39 cellular contexts compared by ENCODE assay signal in the genomic region with DNA sequence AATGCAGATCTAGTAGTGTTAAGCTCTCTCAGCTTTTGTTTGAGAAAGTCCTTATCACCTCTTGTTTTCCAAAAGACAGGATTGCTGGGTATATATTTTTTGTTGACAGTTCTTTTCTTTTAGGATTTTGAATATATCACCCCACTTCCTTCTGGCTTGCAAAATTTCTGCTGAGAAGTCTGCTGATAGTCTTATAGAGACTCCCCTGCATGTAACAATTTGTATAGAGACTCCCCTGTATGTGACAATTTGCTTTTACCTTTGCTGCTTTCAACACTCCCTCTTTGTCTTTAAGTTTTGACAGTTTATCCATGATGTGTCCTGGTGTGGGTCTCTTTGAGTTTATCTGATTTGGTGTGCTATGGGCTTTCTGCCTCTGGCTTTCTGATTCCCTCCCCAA.
"Had no signal": no experiment of that assay in that cellular context is flagged by ENCODE, and none has a peak within 500 bp of the region (broad histone marks: within the 10 kb centered on the region; RNA-seq: fewer than 3 reads in every experiment).

No MANE protein-coding gene starts in this region.

- H3K27ac Mint-ChIP-seq: activated naive CD4-positive, alpha-beta T cell treated with anti-CD3 and anti-CD28 coated beads for 36 hours; activated naive CD4-positive, alpha-beta T cell treated with anti-CD3 and anti-CD28 coated beads, Interleukin-2, amount 10 ng/mL, durations not matched to agents 7 days and 5 days; activated naive CD4-positive, alpha-beta T cell treated with anti-CD3 and anti-CD28 coated beads, Interleukin-2, amount 50 U/mL, for 24 hours; activated naive CD4-positive, alpha-beta T cell treated with anti-CD3 and anti-CD28 coated beads, Interleukin-2, amount 50 U/mL, for 72 hours; activated naive CD8-positive, alpha-beta T cell; activated naive CD8-positive, alpha-beta T cell treated with anti-CD3 and anti-CD28 coated beads for 36 hours; activated naive CD8-positive, alpha-beta T cell treated with anti-CD3 and anti-CD28 coated beads, Interleukin-2, amount 10 ng/mL, durations not matched to agents 7 days and 5 days; activated naive CD8-positive, alpha-beta T cell treated with anti-CD3 and anti-CD28 coated beads, Interleukin-2, amount 50 U/mL, for 24 hours; activated T-cell treated with anti-CD3 and anti-CD28 coated beads, Interleukin-2, amount 50 U/mL, for 24 hours; activated T-cell treated with anti-CD3 and anti-CD28 coated beads, Interleukin-2, amount 50 U/mL, for 72 hours; activated T-helper 1 cell treated with anti-CD3 and anti-CD28 coated beads, Interleukin-12 subunit alpha, Interleukin-12 subunit beta, Interleukin-2, Interleukin-4 antibody, amounts not matched to agents 30 ng/mL and 10 ng/mL and 1 ng/mL, durations not matched to agents 14 hours and 24 hours and 36 hours; activated T-helper 17 cell treated with anti-CD3 and anti-CD28 coated beads, Interleukin-2, amount 50 U/mL, for 72 hours; activated T-helper 2 cell treated with anti-CD3 and anti-CD28 coated beads, Interferon-gamma antibody, Interleukin-2, Interleukin-4, amounts not matched to agents 10 μg/mL and 5 μg/mL and 100 μg/mL, durations not matched to agents 14 hours and 24 hours and 36 hours; brain had no signal

- H3K4me3 Mint-ChIP-seq: activated naive CD4-positive, alpha-beta T cell treated with anti-CD3 and anti-CD28 coated beads for 36 hours; activated naive CD4-positive, alpha-beta T cell treated with anti-CD3 and anti-CD28 coated beads, Interleukin-2, amount 10 ng/mL, durations not matched to agents 7 days and 5 days; activated naive CD4-positive, alpha-beta T cell treated with anti-CD3 and anti-CD28 coated beads, Interleukin-2, amount 50 U/mL, for 24 hours; activated naive CD8-positive, alpha-beta T cell; activated naive CD8-positive, alpha-beta T cell treated with anti-CD3 and anti-CD28 coated beads for 36 hours; activated naive CD8-positive, alpha-beta T cell treated with anti-CD3 and anti-CD28 coated beads, Interleukin-2, amount 10 ng/mL, durations not matched to agents 7 days and 5 days; activated naive CD8-positive, alpha-beta T cell treated with anti-CD3 and anti-CD28 coated beads, Interleukin-2, amount 50 U/mL, for 24 hours; activated T-cell treated with anti-CD3 and anti-CD28 coated beads, Interleukin-2, amount 50 U/mL, for 24 hours; activated T-cell treated with anti-CD3 and anti-CD28 coated beads, Interleukin-2, amount 50 U/mL, for 4 hours; activated T-cell treated with anti-CD3 and anti-CD28 coated beads, Interleukin-2, amount 50 U/mL, for 72 hours; activated T-helper 1 cell treated with anti-CD3 and anti-CD28 coated beads, Interleukin-12 subunit alpha, Interleukin-12 subunit beta, Interleukin-2, Interleukin-4 antibody, amounts not matched to agents 30 ng/mL and 10 ng/mL and 1 ng/mL, durations not matched to agents 14 hours and 24 hours and 36 hours; activated T-helper 17 cell treated with anti-CD3 and anti-CD28 coated beads, Interleukin-2, amount 50 U/mL, for 72 hours; brain; central memory CD8-positive, alpha-beta T cell had no signal

- ATAC-seq: activated naive CD4-positive, alpha-beta T cell treated with anti-CD3 and anti-CD28 coated beads, Interleukin-2, amount 50 U/mL, for 72 hours; activated naive CD8-positive, alpha-beta T cell treated with anti-CD3 and anti-CD28 coated beads, Interleukin-2, amount 50 U/mL, for 24 hours; activated T-cell treated with anti-CD3 and anti-CD28 coated beads, Interleukin-2, amount 50 U/mL, for 4 hours; activated T-cell treated with anti-CD3 and anti-CD28 coated beads, Interleukin-2, amount 50 U/mL, for 72 hours; activated T-helper 17 cell treated with anti-CD3 and anti-CD28 coated beads, Interleukin-2, amount 50 U/mL, for 72 hours; body of pancreas had no signal

- DNase-seq: activated effector memory CD4-positive, alpha-beta T cell treated with anti-CD3 and anti-CD28 coated beads, Interleukin-2, amount 50 U/mL, for 16 hours; activated effector memory CD4-positive, alpha-beta T cell treated with Interleukin-2 at 50 U/mL for 16 hours; activated gamma-delta T cell; activated gamma-delta T cell treated with Interleukin-2 at 50 U/mL for 16 hours; activated naive CD4-positive, alpha-beta T cell; activated naive CD4-positive, alpha-beta T cell treated with anti-CD3 and anti-CD28 coated beads for 36 hours; activated naive CD4-positive, alpha-beta T cell treated with anti-CD3 and anti-CD28 coated beads, Interleukin-2, amount 10 ng/mL, durations not matched to agents 7 days and 5 days; activated naive CD4-positive, alpha-beta T cell treated with anti-CD3 and anti-CD28 coated beads, Interleukin-2, amount 50 U/mL, for 16 hours; activated naive CD4-positive, alpha-beta T cell treated with Interleukin-2 at 50 U/mL for 16 hours; activated naive CD8-positive, alpha-beta T cell treated with anti-CD3 and anti-CD28 coated beads for 36 hours; activated naive CD8-positive, alpha-beta T cell treated with anti-CD3 and anti-CD28 coated beads, Interleukin-2, amount 10 ng/mL, durations not matched to agents 7 days and 5 days; activated naive CD8-positive, alpha-beta T cell treated with anti-CD3 and anti-CD28 coated beads, Interleukin-2, amount 50 U/mL, for 24 hours; activated T-cell treated with anti-CD3 and anti-CD28 coated beads, Interleukin-2, amount 50 U/mL, for 24 hours; activated T-cell treated with anti-CD3 and anti-CD28 coated beads, Interleukin-2, amount 50 U/mL, for 4 hours; activated T-cell treated with anti-CD3 and anti-CD28 coated beads, Interleukin-2, amount 50 U/mL, for 48 hours; activated T-cell treated with anti-CD3 and anti-CD28 coated beads, Interleukin-2, amount 50 U/mL, for 72 hours; adrenal gland; amniotic stem cell; amygdala; anterior cingulate cortex; aorta; body of pancreas; brain microvascular endothelial cell; caudate nucleus; central memory CD4-positive, alpha-beta T cell; cerebellar nuclear complex had no signal

- FAIRE-seq: astrocyte, bronchial epithelial cell had no signal

- H3K36me3 ChIP-seq: adrenal gland, ascending aorta, brain microvascular endothelial cell, breast epithelium, cardiac muscle cell had no signal

- H3K4me1 Mint-ChIP-seq: activated naive CD4-positive, alpha-beta T cell treated with anti-CD3 and anti-CD28 coated beads, Interleukin-2, amount 10 ng/mL, durations not matched to agents 7 days and 5 days; activated naive CD4-positive, alpha-beta T cell treated with anti-CD3 and anti-CD28 coated beads, Interleukin-2, amount 50 U/mL, for 24 hours; activated naive CD8-positive, alpha-beta T cell treated with anti-CD3 and anti-CD28 coated beads for 36 hours; activated naive CD8-positive, alpha-beta T cell treated with anti-CD3 and anti-CD28 coated beads, Interleukin-2, amount 10 ng/mL, durations not matched to agents 7 days and 5 days; activated naive CD8-positive, alpha-beta T cell treated with anti-CD3 and anti-CD28 coated beads, Interleukin-2, amount 50 U/mL, for 24 hours; activated T-helper 17 cell treated with anti-CD3 and anti-CD28 coated beads, Interleukin-2, amount 50 U/mL, for 72 hours; brain; central memory CD8-positive, alpha-beta T cell had no signal

- H3K27ac ChIP-seq: adrenal gland, ascending aorta, body of pancreas, brain microvascular endothelial cell, breast epithelium, cardiac muscle cell had no signal

- H3K27me3 ChIP-seq: adrenal gland, ascending aorta, body of pancreas, brain microvascular endothelial cell, breast epithelium, cardiac muscle cell had no signal

- H3K4me3 ChIP-seq: adrenal gland, ascending aorta, body of pancreas, breast epithelium, cardiac muscle cell had no signal

- H3K9me3 ChIP-seq: adrenal gland, ascending aorta had no signal

- H3K36me3 Mint-ChIP-seq: activated naive CD4-positive, alpha-beta T cell treated with anti-CD3 and anti-CD28 coated beads, Interleukin-2, amount 10 ng/mL, durations not matched to agents 7 days and 5 days; activated naive CD4-positive, alpha-beta T cell treated with anti-CD3 and anti-CD28 coated beads, Interleukin-2, amount 50 U/mL, for 24 hours; activated naive CD8-positive, alpha-beta T cell; activated naive CD8-positive, alpha-beta T cell treated with anti-CD3 and anti-CD28 coated beads for 36 hours; activated naive CD8-positive, alpha-beta T cell treated with anti-CD3 and anti-CD28 coated beads, Interleukin-2, amount 10 ng/mL, durations not matched to agents 7 days and 5 days; brain had no signal

- H3K9me3 Mint-ChIP-seq: activated naive CD4-positive, alpha-beta T cell treated with anti-CD3 and anti-CD28 coated beads, Interleukin-2, amount 10 ng/mL, durations not matched to agents 7 days and 5 days; activated naive CD8-positive, alpha-beta T cell treated with anti-CD3 and anti-CD28 coated beads, Interleukin-2, amount 10 ng/mL, durations not matched to agents 7 days and 5 days; activated T-helper 2 cell treated with anti-CD3 and anti-CD28 coated beads, Interferon-gamma antibody, Interleukin-2, Interleukin-4, amounts not matched to agents 10 μg/mL and 5 μg/mL and 100 μg/mL, durations not matched to agents 14 hours and 24 hours and 36 hours had no signal

- H3K27me3 Mint-ChIP-seq: activated naive CD4-positive, alpha-beta T cell treated with anti-CD3 and anti-CD28 coated beads, Interleukin-2, amount 10 ng/mL, durations not matched to agents 7 days and 5 days; activated naive CD4-positive, alpha-beta T cell treated with anti-CD3 and anti-CD28 coated beads, Interleukin-2, amount 50 U/mL, for 24 hours; activated naive CD8-positive, alpha-beta T cell; activated naive CD8-positive, alpha-beta T cell treated with anti-CD3 and anti-CD28 coated beads, Interleukin-2, amount 10 ng/mL, durations not matched to agents 7 days and 5 days; activated naive CD8-positive, alpha-beta T cell treated with anti-CD3 and anti-CD28 coated beads, Interleukin-2, amount 50 U/mL, for 24 hours; activated T-cell treated with anti-CD3 and anti-CD28 coated beads, Interleukin-2, amount 50 U/mL, for 24 hours; activated T-helper 17 cell treated with anti-CD3 and anti-CD28 coated beads, Interleukin-2, amount 50 U/mL, for 72 hours; central memory CD8-positive, alpha-beta T cell had no signal

- H3K4me1 ChIP-seq: adrenal gland, ascending aorta, body of pancreas, breast epithelium had no signal
